ENCODE assay signal across 11 cellular contexts in the genomic region with DNA sequence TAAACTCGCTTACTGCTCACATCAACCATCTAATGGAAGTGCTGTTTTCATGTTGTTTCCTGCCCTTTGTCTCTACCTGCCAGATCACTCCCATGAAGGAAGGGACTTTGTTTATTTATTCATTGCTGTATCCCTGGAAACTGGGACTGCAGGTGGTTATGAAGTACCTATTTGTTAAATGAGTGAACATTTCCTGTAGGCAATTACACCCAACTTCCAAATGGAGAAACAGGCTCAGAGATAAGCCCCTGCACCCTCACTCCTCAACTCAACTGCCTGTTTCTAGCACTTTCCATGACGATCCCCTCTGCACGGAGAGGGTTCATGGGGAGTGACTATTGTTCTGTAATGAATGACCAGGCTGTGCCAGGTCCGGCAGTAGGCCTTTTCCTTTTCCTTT.
DNase-seq lines count a peak whose midpoint lies in the region; ATAC-seq and TF ChIP-seq lines count a peak whose summit lies in the region.
"Had no signal": no experiment of that assay in that cellular context is flagged by ENCODE, and none has a peak within 500 bp of the region (broad histone marks: within the 10 kb centered on the region; RNA-seq: fewer than 3 reads in every experiment).

No MANE protein-coding gene starts in this region.

- H3K9me3 Mint-ChIP-seq in effector memory CD8-positive, alpha-beta T cell: no peaks in the 10 kb centered on the region

- peak; percentile 95 for DNase-seq in HPDE6-E6E7 (ENCODE audit: extremely low spot score)
- DNase-seq in NCI-H345 treated with DMSO at 0.1 percent for 48 hours (lab: John Stamatoyannopoulos, UW; ENCODE audit: unreplicated experiment): peak; percentile 81
- DNase-seq in epithelial cell of esophagus (ENCODE audit: low read depth): peak; percentile 98
- peak; percentile 73 for DNase-seq in pons (ENCODE audit: low spot score)
- DNase-seq in COLO829 (ENCODE audit: low spot score): no peak
- no peak for DNase-seq in inferior parietal cortex (ENCODE audit: extremely low spot score)
- DNase-seq in effector memory CD8-positive, alpha-beta T cell: no peak
- DNase-seq in stimulated activated naive CD4-positive, alpha-beta T cell treated with Interleukin-2 at 50 U/mL for 16 hours (lab: John Stamatoyannopoulos, UW): no peak
- DNase-seq: activated CD8-positive, alpha-beta memory T cell treated with anti-CD3 and anti-CD28 coated beads, Interleukin-2, amount 50 U/mL, for 48 hours; effector CD4-positive, alpha-beta T cell had no signal

- H3K4me3 ChIP-seq in epithelial cell of esophagus (ENCODE audit: low read length): no peak overlapping the region

- peaks cover 6% of the 10 kb centered on the region for H3K36me3 Mint-ChIP-seq in effector memory CD8-positive, alpha-beta T cell (ENCODE audit: insufficient read depth)

- no peak overlapping the region for H3K27ac Mint-ChIP-seq in effector memory CD8-positive, alpha-beta T cell

- TF ChIP-seq CTCF in epithelial cell of esophagus (IDR thresholded peaks at IDR 0.05; ENCODE audit: insufficient read depth, low read depth, low read length, missing control alignments): no peak

- H3K27me3 Mint-ChIP-seq in effector memory CD8-positive, alpha-beta T cell: no peaks in the 10 kb centered on the region

- H3K4me3 Mint-ChIP-seq in effector memory CD8-positive, alpha-beta T cell: no peak overlapping the region

- ATAC-seq in effector memory CD8-positive, alpha-beta T cell (replicated peaks): no peak
- ATAC-seq: Panc1 had no signal

- H3K4me1 Mint-ChIP-seq in effector memory CD8-positive, alpha-beta T cell (ENCODE audit: low read depth in 2 of 2): peaks cover 19 to 22% of the 10 kb centered on the region in 2 donors

Comparison
In these comparisons a context has a peak if more than half of its experiments do, and no peak if none do; other contexts are left out.
1. DNase-seq: peak in HPDE6-E6E7 (single experiment), NCI-H345 treated with DMSO at 0.1 percent for 48 hours (single experiment), epithelial cell of esophagus (single experiment) and pons (single experiment); none in COLO829 (single experiment), inferior parietal cortex (single experiment), effector memory CD8-positive, alpha-beta T cell (0 of 3) and stimulated activated naive CD4-positive, alpha-beta T cell treated with Interleukin-2 at 50 U/mL for 16 hours (single experiment).